4 cellular contexts compared by ENCODE assay signal in genomic region chr5:774304-774703, GRCh38. TPM values are rescaled to one million over a fixed set of nuclear protein-coding genes. Genes with fewer than 3 reads are reported as not detected.
"Had no signal": no experiment of that assay in that cellular context is flagged by ENCODE, and none has a peak within 500 bp of the region (broad histone marks: within the 10 kb centered on the region; RNA-seq: fewer than 3 reads in every experiment).

No MANE protein-coding gene starts in this region.

RNA-seq across cellular contexts. Expression of gene ZDHHC11B, which starts 10.2 kb away (rescaled TPM):
- total RNA-seq: activated T-helper 1 cell treated with anti-CD3 and anti-CD28 coated beads, Interleukin-12 subunit alpha, Interleukin-12 subunit beta, Interleukin-2, Interleukin-4 antibody, amounts not matched to agents 30 ng/mL and 10 ng/mL and 1 ng/mL, durations not matched to agents 14 hours and 24 hours and 36 hours; foreskin keratinocyte; glomerular endothelial cell had no signal
- polyA plus RNA-seq: foreskin keratinocyte, immature natural killer cell had no signal
